In the genomic region with DNA sequence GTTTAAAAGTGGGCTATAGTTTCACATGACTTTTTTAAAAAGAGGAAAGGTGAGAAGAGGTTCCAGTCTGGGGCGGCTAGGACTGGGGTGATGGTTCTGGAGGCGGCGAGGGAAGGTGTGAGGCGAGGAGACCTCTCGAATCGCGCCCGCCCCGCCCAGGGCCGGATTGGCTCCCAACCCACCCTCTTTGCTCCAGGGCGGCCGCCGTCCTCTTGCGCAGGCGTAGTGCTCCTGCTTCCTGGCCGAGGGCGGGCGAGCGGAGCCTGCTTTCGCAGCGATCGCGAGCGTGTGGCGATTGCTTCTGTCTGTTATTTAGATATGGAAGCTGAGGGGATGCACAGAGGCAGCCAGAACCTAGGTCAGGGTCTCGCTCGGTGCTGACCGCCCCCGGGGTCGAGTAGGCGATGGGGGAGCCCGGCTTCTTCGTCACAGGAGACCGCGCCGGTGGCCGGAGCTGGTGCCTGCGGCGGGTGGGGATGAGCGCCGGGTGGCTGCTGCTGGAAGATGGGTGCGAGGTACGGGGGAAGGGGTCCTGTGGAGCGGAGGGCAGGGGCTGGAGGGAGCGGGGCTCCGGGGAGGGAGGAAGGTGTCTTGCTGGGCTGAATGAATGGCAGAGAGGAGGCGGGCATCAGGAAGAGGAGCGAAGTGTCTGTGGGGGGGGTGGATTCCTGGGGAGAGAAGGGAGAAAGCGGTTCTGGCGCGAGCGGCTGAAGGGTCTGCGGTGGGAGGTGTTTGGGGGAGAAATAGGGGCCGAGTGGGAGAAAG, we compare ENCODE assay signal across 1 cellular context.
A peak's percentile ranks its signal among the peaks of the same experiment; 100 is the strongest.
TF ChIP-seq lines count a peak whose summit lies in the region.

A gene with protein sequence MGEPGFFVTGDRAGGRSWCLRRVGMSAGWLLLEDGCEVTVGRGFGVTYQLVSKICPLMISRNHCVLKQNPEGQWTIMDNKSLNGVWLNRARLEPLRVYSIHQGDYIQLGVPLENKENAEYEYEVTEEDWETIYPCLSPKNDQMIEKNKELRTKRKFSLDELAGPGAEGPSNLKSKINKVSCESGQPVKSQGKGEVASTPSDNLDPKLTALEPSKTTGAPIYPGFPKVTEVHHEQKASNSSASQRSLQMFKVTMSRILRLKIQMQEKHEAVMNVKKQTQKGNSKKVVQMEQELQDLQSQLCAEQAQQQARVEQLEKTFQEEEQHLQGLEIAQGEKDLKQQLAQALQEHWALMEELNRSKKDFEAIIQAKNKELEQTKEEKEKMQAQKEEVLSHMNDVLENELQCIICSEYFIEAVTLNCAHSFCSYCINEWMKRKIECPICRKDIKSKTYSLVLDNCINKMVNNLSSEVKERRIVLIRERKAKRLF (plus strand): TSS at position 223 of the 765 bp plus-strand sequence. CDS start 182 bp downstream, at position 405.

TF ChIP-seq in HepG2, 621 proteins besides CTCF, POLR2A, EP300 and RAD21 (continued from another document and continues in another):
- TF ChIP-seq, protein P1, sequence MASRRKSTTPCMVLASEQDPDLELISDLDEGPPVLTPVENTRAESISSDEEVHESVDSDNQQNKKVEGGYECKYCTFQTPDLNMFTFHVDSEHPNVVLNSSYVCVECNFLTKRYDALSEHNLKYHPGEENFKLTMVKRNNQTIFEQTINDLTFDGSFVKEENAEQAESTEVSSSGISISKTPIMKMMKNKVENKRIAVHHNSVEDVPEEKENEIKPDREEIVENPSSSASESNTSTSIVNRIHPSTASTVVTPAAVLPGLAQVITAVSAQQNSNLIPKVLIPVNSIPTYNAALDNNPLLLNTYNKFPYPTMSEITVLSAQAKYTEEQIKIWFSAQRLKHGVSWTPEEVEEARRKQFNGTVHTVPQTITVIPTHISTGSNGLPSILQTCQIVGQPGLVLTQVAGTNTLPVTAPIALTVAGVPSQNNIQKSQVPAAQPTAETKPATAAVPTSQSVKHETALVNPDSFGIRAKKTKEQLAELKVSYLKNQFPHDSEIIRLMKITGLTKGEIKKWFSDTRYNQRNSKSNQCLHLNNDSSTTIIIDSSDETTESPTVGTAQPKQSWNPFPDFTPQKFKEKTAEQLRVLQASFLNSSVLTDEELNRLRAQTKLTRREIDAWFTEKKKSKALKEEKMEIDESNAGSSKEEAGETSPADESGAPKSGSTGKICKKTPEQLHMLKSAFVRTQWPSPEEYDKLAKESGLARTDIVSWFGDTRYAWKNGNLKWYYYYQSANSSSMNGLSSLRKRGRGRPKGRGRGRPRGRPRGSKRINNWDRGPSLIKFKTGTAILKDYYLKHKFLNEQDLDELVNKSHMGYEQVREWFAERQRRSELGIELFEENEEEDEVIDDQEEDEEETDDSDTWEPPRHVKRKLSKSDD (CRISPR knock-in tag; IDR thresholded peaks at IDR 0.05; ENCODE audit: low read depth): no peak
- TF ChIP-seq ZNF331 (CRISPR knock-in tag; IDR thresholded peaks at IDR 0.05) (peak; percentile 66), NONO (IDR thresholded peaks at IDR 0.05) (no peak), NONO (CRISPR knock-in tag; conservative IDR thresholded peaks at IDR 0.05) (peak; percentile 79), ZSCAN25 (CRISPR knock-in tag; IDR thresholded peaks at IDR 0.05) (no peak), ATM (IDR thresholded peaks at IDR 0.05; ENCODE audit: borderline replicate concordance) (no peak), GPN1 (CRISPR knock-in tag; IDR thresholded peaks at IDR 0.05; ENCODE audit: borderline replicate concordance) (no peak), CBX1 (IDR thresholded peaks at IDR 0.05; ENCODE audit: low read depth) (peak; percentile 47), HOXA3 (CRISPR knock-in tag; IDR thresholded peaks at IDR 0.05) (peak; percentile 84; the same call in 1 of the 2 replicates), NR2F1 (CRISPR knock-in tag; IDR thresholded peaks at IDR 0.05) (no peak), ESRRA (CRISPR knock-in tag; IDR thresholded peaks at IDR 0.05; ENCODE audit: low read depth) (peak; percentile 23; the same call in 1 of the 2 replicates), GZF1 (CRISPR knock-in tag; IDR thresholded peaks at IDR 0.05) (no peak; the same call in 1 of the 2 replicates), PRPF4 (IDR thresholded peaks at IDR 0.05; ENCODE audit: low read depth, low read length, poor library complexity, severe bottlenecking) (no peak), TBP (CRISPR knock-in tag; IDR thresholded peaks at IDR 0.05) (no peak), ATF7 (IDR thresholded peaks at IDR 0.05) (no peak), ATF7 (CRISPR knock-in tag; IDR thresholded peaks at IDR 0.05) (no peak), MEIS2 (CRISPR knock-in tag; IDR thresholded peaks at IDR 0.05) (peak; percentile 81), MTF1 (CRISPR knock-in tag; IDR thresholded peaks at IDR 0.05) (0 out of 2 replicates have a peak, but pooled peaks have one; percentile 56), HNRNPK (IDR thresholded peaks at IDR 0.05; ENCODE audit: low read depth, low read length, poor library complexity, severe bottlenecking) (peak; percentile 84), ZNF768 (CRISPR knock-in tag; IDR thresholded peaks at IDR 0.05) (no peak), ZNF446 (CRISPR knock-in tag; IDR thresholded peaks at IDR 0.05) (no peak), IRX3 (CRISPR knock-in tag; IDR thresholded peaks at IDR 0.05; ENCODE audit: borderline replicate concordance, low read depth) (no peak), HDAC1 (CRISPR knock-in tag; IDR thresholded peaks at IDR 0.05) (peak; percentile 72), FOXO1 (CRISPR knock-in tag; IDR thresholded peaks at IDR 0.05) (no peak), AGO2 (optimal IDR thresholded peaks at IDR 0.05; ENCODE audit: low read depth, low read length) (peak; percentile 44), PTBP1 (IDR thresholded peaks at IDR 0.05; ENCODE audit: low read depth, low read length, poor library complexity, severe bottlenecking) (no peak)
- TF ChIP-seq, protein P2, sequence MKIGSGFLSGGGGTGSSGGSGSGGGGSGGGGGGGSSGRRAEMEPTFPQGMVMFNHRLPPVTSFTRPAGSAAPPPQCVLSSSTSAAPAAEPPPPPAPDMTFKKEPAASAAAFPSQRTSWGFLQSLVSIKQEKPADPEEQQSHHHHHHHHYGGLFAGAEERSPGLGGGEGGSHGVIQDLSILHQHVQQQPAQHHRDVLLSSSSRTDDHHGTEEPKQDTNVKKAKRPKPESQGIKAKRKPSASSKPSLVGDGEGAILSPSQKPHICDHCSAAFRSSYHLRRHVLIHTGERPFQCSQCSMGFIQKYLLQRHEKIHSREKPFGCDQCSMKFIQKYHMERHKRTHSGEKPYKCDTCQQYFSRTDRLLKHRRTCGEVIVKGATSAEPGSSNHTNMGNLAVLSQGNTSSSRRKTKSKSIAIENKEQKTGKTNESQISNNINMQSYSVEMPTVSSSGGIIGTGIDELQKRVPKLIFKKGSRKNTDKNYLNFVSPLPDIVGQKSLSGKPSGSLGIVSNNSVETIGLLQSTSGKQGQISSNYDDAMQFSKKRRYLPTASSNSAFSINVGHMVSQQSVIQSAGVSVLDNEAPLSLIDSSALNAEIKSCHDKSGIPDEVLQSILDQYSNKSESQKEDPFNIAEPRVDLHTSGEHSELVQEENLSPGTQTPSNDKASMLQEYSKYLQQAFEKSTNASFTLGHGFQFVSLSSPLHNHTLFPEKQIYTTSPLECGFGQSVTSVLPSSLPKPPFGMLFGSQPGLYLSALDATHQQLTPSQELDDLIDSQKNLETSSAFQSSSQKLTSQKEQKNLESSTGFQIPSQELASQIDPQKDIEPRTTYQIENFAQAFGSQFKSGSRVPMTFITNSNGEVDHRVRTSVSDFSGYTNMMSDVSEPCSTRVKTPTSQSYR (CRISPR knock-in tag; IDR thresholded peaks at IDR 0.05; ENCODE audit: borderline replicate concordance): no peak
- TF ChIP-seq, protein P3, sequence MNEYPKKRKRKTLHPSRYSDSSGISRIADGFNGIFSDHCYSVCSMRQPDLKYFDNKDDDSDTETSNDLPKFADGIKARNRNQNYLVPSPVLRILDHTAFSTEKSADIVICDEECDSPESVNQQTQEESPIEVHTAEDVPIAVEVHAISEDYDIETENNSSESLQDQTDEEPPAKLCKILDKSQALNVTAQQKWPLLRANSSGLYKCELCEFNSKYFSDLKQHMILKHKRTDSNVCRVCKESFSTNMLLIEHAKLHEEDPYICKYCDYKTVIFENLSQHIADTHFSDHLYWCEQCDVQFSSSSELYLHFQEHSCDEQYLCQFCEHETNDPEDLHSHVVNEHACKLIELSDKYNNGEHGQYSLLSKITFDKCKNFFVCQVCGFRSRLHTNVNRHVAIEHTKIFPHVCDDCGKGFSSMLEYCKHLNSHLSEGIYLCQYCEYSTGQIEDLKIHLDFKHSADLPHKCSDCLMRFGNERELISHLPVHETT (CRISPR knock-in tag; conservative IDR thresholded peaks at IDR 0.05): no peak; the same call in 1 of the 2 replicates
- TF ChIP-seq, protein P4, sequence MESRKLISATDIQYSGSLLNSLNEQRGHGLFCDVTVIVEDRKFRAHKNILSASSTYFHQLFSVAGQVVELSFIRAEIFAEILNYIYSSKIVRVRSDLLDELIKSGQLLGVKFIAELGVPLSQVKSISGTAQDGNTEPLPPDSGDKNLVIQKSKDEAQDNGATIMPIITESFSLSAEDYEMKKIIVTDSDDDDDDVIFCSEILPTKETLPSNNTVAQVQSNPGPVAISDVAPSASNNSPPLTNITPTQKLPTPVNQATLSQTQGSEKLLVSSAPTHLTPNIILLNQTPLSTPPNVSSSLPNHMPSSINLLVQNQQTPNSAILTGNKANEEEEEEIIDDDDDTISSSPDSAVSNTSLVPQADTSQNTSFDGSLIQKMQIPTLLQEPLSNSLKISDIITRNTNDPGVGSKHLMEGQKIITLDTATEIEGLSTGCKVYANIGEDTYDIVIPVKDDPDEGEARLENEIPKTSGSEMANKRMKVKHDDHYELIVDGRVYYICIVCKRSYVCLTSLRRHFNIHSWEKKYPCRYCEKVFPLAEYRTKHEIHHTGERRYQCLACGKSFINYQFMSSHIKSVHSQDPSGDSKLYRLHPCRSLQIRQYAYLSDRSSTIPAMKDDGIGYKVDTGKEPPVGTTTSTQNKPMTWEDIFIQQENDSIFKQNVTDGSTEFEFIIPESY (CRISPR knock-in tag; IDR thresholded peaks at IDR 0.05): no peak
- TF ChIP-seq, protein P5, sequence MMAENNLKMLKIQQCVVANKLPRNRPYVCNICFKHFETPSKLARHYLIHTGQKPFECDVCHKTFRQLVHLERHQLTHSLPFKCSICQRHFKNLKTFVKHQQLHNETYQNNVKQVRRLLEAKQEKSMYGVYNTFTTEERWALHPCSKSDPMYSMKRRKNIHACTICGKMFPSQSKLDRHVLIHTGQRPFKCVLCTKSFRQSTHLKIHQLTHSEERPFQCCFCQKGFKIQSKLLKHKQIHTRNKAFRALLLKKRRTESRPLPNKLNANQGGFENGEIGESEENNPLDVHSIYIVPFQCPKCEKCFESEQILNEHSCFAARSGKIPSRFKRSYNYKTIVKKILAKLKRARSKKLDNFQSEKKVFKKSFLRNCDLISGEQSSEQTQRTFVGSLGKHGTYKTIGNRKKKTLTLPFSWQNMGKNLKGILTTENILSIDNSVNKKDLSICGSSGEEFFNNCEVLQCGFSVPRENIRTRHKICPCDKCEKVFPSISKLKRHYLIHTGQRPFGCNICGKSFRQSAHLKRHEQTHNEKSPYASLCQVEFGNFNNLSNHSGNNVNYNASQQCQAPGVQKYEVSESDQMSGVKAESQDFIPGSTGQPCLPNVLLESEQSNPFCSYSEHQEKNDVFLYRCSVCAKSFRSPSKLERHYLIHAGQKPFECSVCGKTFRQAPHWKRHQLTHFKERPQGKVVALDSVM (CRISPR knock-in tag; IDR thresholded peaks at IDR 0.05): no peak
- TF ChIP-seq, protein P6, sequence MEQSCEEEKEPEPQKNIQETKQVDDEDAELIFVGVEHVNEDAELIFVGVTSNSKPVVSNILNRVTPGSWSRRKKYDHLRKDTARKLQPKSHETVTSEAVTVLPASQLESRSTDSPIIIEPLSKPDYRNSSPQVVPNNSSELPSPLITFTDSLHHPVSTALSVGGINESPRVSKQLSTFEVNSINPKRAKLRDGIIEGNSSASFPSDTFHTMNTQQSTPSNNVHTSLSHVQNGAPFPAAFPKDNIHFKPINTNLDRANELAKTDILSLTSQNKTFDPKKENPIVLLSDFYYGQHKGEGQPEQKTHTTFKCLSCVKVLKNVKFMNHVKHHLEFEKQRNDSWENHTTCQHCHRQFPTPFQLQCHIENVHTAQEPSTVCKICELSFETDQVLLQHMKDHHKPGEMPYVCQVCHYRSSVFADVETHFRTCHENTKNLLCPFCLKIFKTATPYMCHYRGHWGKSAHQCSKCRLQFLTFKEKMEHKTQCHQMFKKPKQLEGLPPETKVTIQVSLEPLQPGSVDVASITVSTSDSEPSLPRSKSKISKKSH (CRISPR knock-in tag; IDR thresholded peaks at IDR 0.05; ENCODE audit: borderline replicate concordance): peak; percentile 53; the same call in 1 of the 2 replicates
- TF ChIP-seq, protein P7, sequence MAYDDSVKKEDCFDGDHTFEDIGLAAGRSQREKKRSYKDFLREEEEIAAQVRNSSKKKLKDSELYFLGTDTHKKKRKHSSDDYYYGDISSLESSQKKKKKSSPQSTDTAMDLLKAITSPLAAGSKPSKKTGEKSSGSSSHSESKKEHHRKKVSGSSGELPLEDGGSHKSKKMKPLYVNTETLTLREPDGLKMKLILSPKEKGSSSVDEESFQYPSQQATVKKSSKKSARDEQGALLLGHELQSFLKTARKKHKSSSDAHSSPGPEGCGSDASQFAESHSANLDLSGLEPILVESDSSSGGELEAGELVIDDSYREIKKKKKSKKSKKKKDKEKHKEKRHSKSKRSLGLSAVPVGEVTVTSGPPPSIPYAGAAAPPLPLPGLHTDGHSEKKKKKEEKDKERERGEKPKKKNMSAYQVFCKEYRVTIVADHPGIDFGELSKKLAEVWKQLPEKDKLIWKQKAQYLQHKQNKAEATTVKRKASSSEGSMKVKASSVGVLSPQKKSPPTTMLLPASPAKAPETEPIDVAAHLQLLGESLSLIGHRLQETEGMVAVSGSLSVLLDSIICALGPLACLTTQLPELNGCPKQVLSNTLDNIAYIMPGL (CRISPR knock-in tag; IDR thresholded peaks at IDR 0.05; ENCODE audit: borderline replicate concordance in 1 of 2, low read depth in 1 of 2): peak; percentile 42 to 95; a peak in 3 of 4 replicates
- TF ChIP-seq, protein P8, sequence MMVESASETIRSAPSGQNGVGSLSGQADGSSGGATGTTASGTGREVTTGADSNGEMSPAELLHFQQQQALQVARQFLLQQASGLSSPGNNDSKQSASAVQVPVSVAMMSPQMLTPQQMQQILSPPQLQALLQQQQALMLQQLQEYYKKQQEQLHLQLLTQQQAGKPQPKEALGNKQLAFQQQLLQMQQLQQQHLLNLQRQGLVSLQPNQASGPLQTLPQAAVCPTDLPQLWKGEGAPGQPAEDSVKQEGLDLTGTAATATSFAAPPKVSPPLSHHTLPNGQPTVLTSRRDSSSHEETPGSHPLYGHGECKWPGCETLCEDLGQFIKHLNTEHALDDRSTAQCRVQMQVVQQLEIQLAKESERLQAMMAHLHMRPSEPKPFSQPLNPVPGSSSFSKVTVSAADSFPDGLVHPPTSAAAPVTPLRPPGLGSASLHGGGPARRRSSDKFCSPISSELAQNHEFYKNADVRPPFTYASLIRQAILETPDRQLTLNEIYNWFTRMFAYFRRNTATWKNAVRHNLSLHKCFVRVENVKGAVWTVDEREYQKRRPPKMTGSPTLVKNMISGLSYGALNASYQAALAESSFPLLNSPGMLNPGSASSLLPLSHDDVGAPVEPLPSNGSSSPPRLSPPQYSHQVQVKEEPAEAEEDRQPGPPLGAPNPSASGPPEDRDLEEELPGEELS (CRISPR knock-in tag; IDR thresholded peaks at IDR 0.05): peak; percentile 39; the same call in 1 of the 2 replicates
